8 cellular contexts compared by ENCODE assay signal in genomic region chr7:142739927-142740492, GRCh38.
A peak's percentile ranks its signal among the peaks of the same experiment; 100 is the strongest.
DNase-seq lines count a peak whose midpoint lies in the region; ATAC-seq and TF ChIP-seq lines count a peak whose summit lies in the region.

No MANE protein-coding gene starts in this region.

- H3K36me3 Mint-ChIP-seq in activated naive CD8-positive, alpha-beta T cell treated with anti-CD3 and anti-CD28 coated beads, Interleukin-2, amount 50 U/mL, for 24 hours (ENCODE audit: low read depth) = no peaks in the 10 kb centered on the region

- no peaks in the 10 kb centered on the region for H3K9me3 Mint-ChIP-seq in activated naive CD8-positive, alpha-beta T cell treated with anti-CD3 and anti-CD28 coated beads, Interleukin-2, amount 50 U/mL, for 24 hours

- DNase-seq in GM10266 (ENCODE audit: extremely low spot score) (no peak), NCI-H524 treated with DMSO at 0.1 percent for 48 hours (lab: John Stamatoyannopoulos, UW) (no peak), NCI-H1105 treated with DMSO at 0.1 percent for 48 hours (lab: John Stamatoyannopoulos, UW) (no peak), HuH-7.5 (ENCODE audit: low spot score) (no peak), NCI-H774 (lab: John Stamatoyannopoulos, UW) (no peak)
- no peak for DNase-seq in activated naive CD8-positive, alpha-beta T cell treated with anti-CD3 and anti-CD28 coated beads, Interleukin-2, amount 50 U/mL, for 24 hours

- H3K4me1 Mint-ChIP-seq in activated naive CD8-positive, alpha-beta T cell treated with anti-CD3 and anti-CD28 coated beads, Interleukin-2, amount 50 U/mL, for 24 hours = peaks cover 20% of the 10 kb centered on the region

- TF ChIP-seq CTCF in GM10266 (IDR thresholded peaks at IDR 0.05; ENCODE audit: control insufficient read depth, insufficient read depth, low read depth, missing control alignments) = peak; percentile 4

- H3K4me3 Mint-ChIP-seq in activated naive CD8-positive, alpha-beta T cell treated with anti-CD3 and anti-CD28 coated beads, Interleukin-2, amount 50 U/mL, for 24 hours = peak overlapping the region; percentile 34

- peak; percentile 94 for ATAC-seq in GM19397 (IDR thresholded peaks at IDR 0.05; ENCODE audit: unreplicated experiment)
- peak; percentile 94 for ATAC-seq in HG03139 (IDR thresholded peaks at IDR 0.05; ENCODE audit: unreplicated experiment)
- ATAC-seq in activated naive CD8-positive, alpha-beta T cell treated with anti-CD3 and anti-CD28 coated beads, Interleukin-2, amount 50 U/mL, for 24 hours = peak; percentile 79

- peak overlapping the region; percentile 67 for H3K27ac Mint-ChIP-seq in activated naive CD8-positive, alpha-beta T cell treated with anti-CD3 and anti-CD28 coated beads, Interleukin-2, amount 50 U/mL, for 24 hours

- no peaks in the 10 kb centered on the region for H3K27me3 Mint-ChIP-seq in activated naive CD8-positive, alpha-beta T cell treated with anti-CD3 and anti-CD28 coated beads, Interleukin-2, amount 50 U/mL, for 24 hours
